ENCODE assay signal across 27 cellular contexts in the genomic region with DNA sequence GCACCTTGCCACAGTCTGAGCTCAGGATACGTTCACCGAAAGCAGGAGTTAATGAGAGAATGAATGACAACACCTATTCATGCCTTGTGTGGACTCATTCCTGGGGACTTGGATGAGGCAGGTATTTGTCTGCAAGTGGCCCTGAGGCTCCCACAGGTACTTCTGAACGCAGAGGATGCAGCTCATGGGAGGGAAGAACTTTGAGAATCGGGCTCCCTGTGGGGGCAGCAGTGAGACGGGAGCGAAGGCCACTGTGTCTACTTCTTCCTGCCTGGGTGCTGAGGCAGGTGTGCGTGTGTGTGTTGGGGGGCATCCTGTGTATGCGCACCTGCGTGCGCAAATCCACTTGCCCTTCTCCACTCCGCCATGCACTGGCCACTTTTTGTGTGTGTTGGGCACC. TPM values are rescaled to one million over a fixed set of nuclear protein-coding genes. Genes with fewer than 3 reads are reported as not detected.
DNase-seq lines count a peak whose midpoint lies in the region; ATAC-seq, FAIRE-seq and TF ChIP-seq lines count a peak whose summit lies in the region.
"Had no signal": no experiment of that assay in that cellular context is flagged by ENCODE, and none has a peak within 500 bp of the region (broad histone marks: within the 10 kb centered on the region; RNA-seq: fewer than 3 reads in every experiment).

No MANE protein-coding gene starts in this region.

- BruUV-seq in GM12878 (replicated peaks; lab: Mats Ljungman, UMichigan): no TSS peak

- no peak for ATAC-seq in activated CD8-positive, alpha-beta T cell treated with anti-CD3 and anti-CD28 coated beads for 36 hours
- ATAC-seq in activated CD8-positive, alpha-beta T cell treated with anti-CD3 and anti-CD28 coated beads, Interleukin-2, amount 10 ng/mL, durations not matched to agents 7 days and 5 days: no peak
- peak; percentile 76 for ATAC-seq in GM12878
- ATAC-seq in HG03175 (IDR thresholded peaks at IDR 0.05; ENCODE audit: unreplicated experiment): no peak
- ATAC-seq: activated naive CD8-positive, alpha-beta T cell treated with anti-CD3 and anti-CD28 coated beads, Interleukin-2, amount 50 U/mL, for 24 hours; T-cell had no signal

- no peak overlapping the region for H3K4me2 ChIP-seq in GM12878 (ENCODE audit: control insufficient read depth, insufficient read depth)
- H3K4me2 ChIP-seq: PC-9 had no signal

- no peaks in the 10 kb centered on the region for H3K36me3 Mint-ChIP-seq in activated CD8-positive, alpha-beta T cell treated with anti-CD3 and anti-CD28 coated beads for 36 hours (ENCODE audit: low read depth)
- H3K36me3 Mint-ChIP-seq in activated CD8-positive, alpha-beta T cell treated with anti-CD3 and anti-CD28 coated beads, Interleukin-2, amount 10 ng/mL, durations not matched to agents 7 days and 5 days (ENCODE audit: low read depth): no peaks in the 10 kb centered on the region
- peaks cover 2% of the 10 kb centered on the region for H3K36me3 Mint-ChIP-seq in progenitor cell of endocrine pancreas (ENCODE audit: insufficient read depth)
- H3K36me3 Mint-ChIP-seq: T-cell had no signal

- intact Hi-C loops in activated CD8-positive, alpha-beta T cell treated with anti-CD3 and anti-CD28 coated beads for 36 hours (cut with micrococcal nuclease): no loop called here
- intact Hi-C loops in GM12878 (cut with micrococcal nuclease; ENCODE audit: unreplicated experiment): no loop called here

- CTCF ChIA-PET in activated CD8-positive, alpha-beta T cell treated with anti-CD3 and anti-CD28 coated beads for 36 hours (lab: Charles Lee): interaction anchor here (0.9 to 1.4 kb wide), 3 partner anchors 10 to 58 kb away, joined by 3 read pairs; no protein-coding TSS in a partner anchor
- CTCF ChIA-PET in activated CD8-positive, alpha-beta T cell treated with anti-CD3 and anti-CD28 coated beads, Interleukin-2, amount 10 ng/mL, durations not matched to agents 7 days and 5 days (lab: Charles Lee): interaction anchor here (1.1 to 1.8 kb wide), 4 partner anchors 9 to 15 kb away, joined by 3 to 8 read pairs (median 5); no protein-coding TSS in a partner anchor
- CTCF ChIA-PET in GM12878 (lab: Yijun Ruan, JAX): interaction anchor here (0.6 to 1.9 kb wide), 5 partner anchors 8 to 14 kb away, joined by 3 to 11 read pairs (median 5); no protein-coding TSS in a partner anchor

- FAIRE-seq in GM12878 (lab: Jason Lieb, UNC): no peak
- FAIRE-seq: A204.1, colon, endometrium, HTR-8/SVneo had no signal

- in situ Hi-C loops in GM12878 (cut with MboI): no loop called here

- no peak overlapping the region for H2AFZ ChIP-seq in GM12878 (ENCODE audit: control insufficient read depth, low read depth, low read length)
- H2AFZ ChIP-seq: PC-9 had no signal

- peaks cover 10% of the 10 kb centered on the region for H3K27me3 Mint-ChIP-seq in activated CD8-positive, alpha-beta T cell treated with anti-CD3 and anti-CD28 coated beads for 36 hours
- peaks cover 11% of the 10 kb centered on the region for H3K27me3 Mint-ChIP-seq in activated CD8-positive, alpha-beta T cell treated with anti-CD3 and anti-CD28 coated beads, Interleukin-2, amount 10 ng/mL, durations not matched to agents 7 days and 5 days (ENCODE audit: low read depth)
- H3K27me3 Mint-ChIP-seq in progenitor cell of endocrine pancreas: peaks cover 3% of the 10 kb centered on the region

- H3K9me3 ChIP-seq in GM12878 (replicated peaks; ENCODE audit: control insufficient read depth, insufficient read depth, low read length): no peaks in the 10 kb centered on the region
- H3K9me3 ChIP-seq: neutrophil, tibial artery had no signal

- 59% methylated on average over 11 of the region's 11 CpGs for WGBS in GM12878 (ENCODE audit: insufficient coverage, insufficient replicate concordance, low lambda C conversion rate, missing lambda C conversion rate)

- no peak overlapping the region for H3K9ac ChIP-seq in GM12878 (ENCODE audit: control insufficient read depth, insufficient read depth, low read length)

- DNase-seq in activated CD8-positive, alpha-beta T cell treated with anti-CD3 and anti-CD28 coated beads for 36 hours: peak; percentile 9
- DNase-seq in activated CD8-positive, alpha-beta T cell treated with anti-CD3 and anti-CD28 coated beads, Interleukin-2, amount 10 ng/mL, durations not matched to agents 7 days and 5 days: no peak
- DNase-seq in Jurkat, Clone E6-1 (ENCODE audit: low read depth, low spot score): peak; percentile 75
- no peak for DNase-seq in GM12878 (ENCODE audit: low read depth, low spot score)
- no peak for DNase-seq in progenitor cell of endocrine pancreas (ENCODE audit: low spot score, unreplicated experiment)
- no peak for DNase-seq in stimulated activated naive CD4-positive, alpha-beta T cell treated with Interleukin-2 at 50 U/mL for 16 hours (lab: John Stamatoyannopoulos, UW)
- no peak for DNase-seq in T-helper 2 cell
- DNase-seq: activated CD8-positive, alpha-beta memory T cell treated with anti-CD3 and anti-CD28 coated beads, Interleukin-2, amount 50 U/mL, for 48 hours; activated effector memory CD4-positive, alpha-beta T cell treated with Interleukin-2 at 50 U/mL for 16 hours; activated naive CD8-positive, alpha-beta T cell treated with anti-CD3 and anti-CD28 coated beads, Interleukin-2, amount 50 U/mL, for 24 hours; HFFc6; NCI-H1092 treated with DMSO at 0.1 percent for 48 hours; NCI-H2029 treated with DMSO at 0.1 percent for 48 hours; NCI-H226; NCI-H774; PC-9; SIG-M5; stimulated activated naive CD4-positive, alpha-beta T cell; T-cell; tibial artery had no signal

- H3K27ac Mint-ChIP-seq in activated CD8-positive, alpha-beta T cell treated with anti-CD3 and anti-CD28 coated beads for 36 hours: no peak overlapping the region
- no peak overlapping the region for H3K27ac Mint-ChIP-seq in activated CD8-positive, alpha-beta T cell treated with anti-CD3 and anti-CD28 coated beads, Interleukin-2, amount 10 ng/mL, durations not matched to agents 7 days and 5 days
- no peak overlapping the region for H3K27ac Mint-ChIP-seq in progenitor cell of endocrine pancreas
- H3K27ac Mint-ChIP-seq: activated naive CD8-positive, alpha-beta T cell treated with anti-CD3 and anti-CD28 coated beads, Interleukin-2, amount 50 U/mL, for 24 hours; HFFc6; T-cell had no signal

- no peaks in the 10 kb centered on the region for H3K79me2 ChIP-seq in GM12878 (ENCODE audit: control insufficient read depth, insufficient read depth, low read length)

- H3K4me1 ChIP-seq in GM12878 (ENCODE audit: control insufficient read depth, insufficient read depth, low read length): no peaks in the 10 kb centered on the region
- H3K4me1 ChIP-seq: tibial artery had no signal

- RAD21 ChIA-PET in GM12878 (lab: Charles Lee; ENCODE audit: unreplicated experiment): interaction anchor here (1.1 kb wide), 1 partner anchor 14 kb away, joined by 3 read pairs; no protein-coding TSS in a partner anchor

- H3K4me3 ChIP-seq in Jurkat, Clone E6-1 (ENCODE audit: low read length): no peak overlapping the region
- H3K4me3 ChIP-seq in GM12878: no peak overlapping the region
- H3K4me3 ChIP-seq: PC-9, skin epidermis, tibial artery had no signal

- TF ChIP-seq EP300 in GM12878 (IDR thresholded peaks at IDR 0.05; ENCODE audit: borderline replicate concordance in 1 of 2, control insufficient read depth in 1 of 2, low read depth in 2 of 2, low read length in 2 of 2): no peak

- POLR2A ChIA-PET in activated CD8-positive, alpha-beta T cell treated with anti-CD3 and anti-CD28 coated beads for 36 hours (lab: Charles Lee): no interaction called here
- POLR2A ChIA-PET in activated CD8-positive, alpha-beta T cell treated with anti-CD3 and anti-CD28 coated beads, Interleukin-2, amount 10 ng/mL, durations not matched to agents 7 days and 5 days (lab: Charles Lee): no interaction called here
- POLR2A ChIA-PET in GM12878 (lab: Charles Lee): no interaction called here

- no peak for TF ChIP-seq POLR2A in GM12878 (IDR thresholded peaks at IDR 0.05; ENCODE audit: low read depth, low read length)

- SMC1A ChIA-PET in GM12878 (lab: Charles Lee; ENCODE audit: uncharacterized antibody, unreplicated experiment): interaction anchor here (0.7 to 1.2 kb wide), 2 partner anchors 12 to 13 kb away, joined by 4 read pairs; no protein-coding TSS in a partner anchor

- no peak for TF ChIP-seq RAD21 in GM12878 (IDR thresholded peaks at IDR 0.05; ENCODE audit: insufficient read depth, low read depth, low read length)

- H3K27me3 ChIP-seq in GM12878 (replicated peaks in 1 of 2; ENCODE audit: control insufficient read depth in 2 of 2, insufficient read depth in 2 of 2, low read length in 1 of 2): no peaks in the 10 kb centered on the region; a peak in 1 of 4 replicates
- H3K27me3 ChIP-seq: tibial artery had no signal

- no peak overlapping the region for H3K27ac ChIP-seq in GM12878 (ENCODE audit: control insufficient read depth, insufficient read depth)
- H3K27ac ChIP-seq: neutrophil, tibial artery had no signal

- no peaks in the 10 kb centered on the region; the same call in 1 of the 2 replicates for H4K20me1 ChIP-seq in GM12878 (ENCODE audit: control insufficient read depth, insufficient read depth)

- H3K4me1 Mint-ChIP-seq in activated CD8-positive, alpha-beta T cell treated with anti-CD3 and anti-CD28 coated beads for 36 hours (ENCODE audit: low read depth): no peaks in the 10 kb centered on the region
- peaks cover 10% of the 10 kb centered on the region for H3K4me1 Mint-ChIP-seq in activated CD8-positive, alpha-beta T cell treated with anti-CD3 and anti-CD28 coated beads, Interleukin-2, amount 10 ng/mL, durations not matched to agents 7 days and 5 days (ENCODE audit: low read depth)
- peaks cover 4% of the 10 kb centered on the region for H3K4me1 Mint-ChIP-seq in progenitor cell of endocrine pancreas (ENCODE audit: low read depth)
- H3K4me1 Mint-ChIP-seq: activated naive CD8-positive, alpha-beta T cell treated with anti-CD3 and anti-CD28 coated beads, Interleukin-2, amount 50 U/mL, for 24 hours had no signal

- no peaks in the 10 kb centered on the region for H3K9me3 Mint-ChIP-seq in activated CD8-positive, alpha-beta T cell treated with anti-CD3 and anti-CD28 coated beads for 36 hours
- H3K9me3 Mint-ChIP-seq in activated CD8-positive, alpha-beta T cell treated with anti-CD3 and anti-CD28 coated beads, Interleukin-2, amount 10 ng/mL, durations not matched to agents 7 days and 5 days (ENCODE audit: insufficient read depth): no peaks in the 10 kb centered on the region
- H3K9me3 Mint-ChIP-seq in progenitor cell of endocrine pancreas (ENCODE audit: low read depth): no peaks in the 10 kb centered on the region
- H3K9me3 Mint-ChIP-seq: activated naive CD8-positive, alpha-beta T cell treated with anti-CD3 and anti-CD28 coated beads, Interleukin-2, amount 50 U/mL, for 24 hours; HFFc6; T-cell had no signal

- no peak for TF ChIP-seq CTCF in activated CD8-positive, alpha-beta T cell treated with anti-CD3 and anti-CD28 coated beads for 36 hours (IDR thresholded peaks at IDR 0.05)
- peak; percentile 11 to 32 (median 14); a peak in 4 of 6 replicates for TF ChIP-seq CTCF in GM12878 (IDR thresholded peaks at IDR 0.05 in 2 of 3, conservative IDR thresholded peaks at IDR 0.05 in 1 of 3; ENCODE audit: control insufficient read depth in 2 of 3, extremely low read depth in 1 of 3, insufficient read depth in 1 of 3, low read depth in 3 of 3, low read length in 3 of 3)
- TF ChIP-seq CTCF in progenitor cell of endocrine pancreas (IDR thresholded peaks at IDR 0.05; ENCODE audit: unreplicated experiment): peak; percentile 12

- no peaks in the 10 kb centered on the region for H3K36me3 ChIP-seq in GM12878 (ENCODE audit: control insufficient read depth in 2 of 2, insufficient read depth in 2 of 2, low read length in 1 of 2)
- H3K36me3 ChIP-seq: neutrophil had no signal

- no peak overlapping the region for H3K4me3 Mint-ChIP-seq in activated CD8-positive, alpha-beta T cell treated with anti-CD3 and anti-CD28 coated beads for 36 hours
- no peak overlapping the region for H3K4me3 Mint-ChIP-seq in activated CD8-positive, alpha-beta T cell treated with anti-CD3 and anti-CD28 coated beads, Interleukin-2, amount 10 ng/mL, durations not matched to agents 7 days and 5 days
- no peak overlapping the region for H3K4me3 Mint-ChIP-seq in progenitor cell of endocrine pancreas (ENCODE audit: low read depth)
- H3K4me3 Mint-ChIP-seq: activated naive CD8-positive, alpha-beta T cell treated with anti-CD3 and anti-CD28 coated beads, Interleukin-2, amount 50 U/mL, for 24 hours; HFFc6; T-cell had no signal

RNA-seq across cellular contexts. Expression of a gene that starts 42.2 kb away (rescaled TPM):
- total RNA-seq in activated CD8-positive, alpha-beta T cell treated with anti-CD3 and anti-CD28 coated beads for 36 hours: 1 to 10 TPM in 1 of 2 experiments, under 1 TPM in 1; 0.58 to 1.3 TPM
- under 1 TPM in 1 of 2 experiments, not detected in 1; 0.03 TPM for total RNA-seq in activated CD8-positive, alpha-beta T cell treated with anti-CD3 and anti-CD28 coated beads, Interleukin-2, amount 10 ng/mL, durations not matched to agents 7 days and 5 days
- polyA plus RNA-seq in Jurkat, Clone E6-1 (2012; ENCODE audit: insufficient read depth, insufficient read length): 6.0 TPM
- 1.6 and 1.7 TPM in 2 replicates for total RNA-seq in GM12878 (2013; cell fraction: nucleolus; rRNA removed)
- 0.22 and 0.23 TPM in 2 replicates for total RNA-seq in GM12878 (2014; rRNA removed)
- 0.18 and 0.23 TPM in 2 replicates for total RNA-seq in GM12878 (2014; rRNA removed; fragmentation: Illumina TruSeq; extraction: Trizol)
- total RNA-seq in GM12878 (2021): 0.24 and 0.26 TPM in 2 replicates
- 0.22 TPM for polyA plus RNA-seq in GM12878 (2011; ENCODE audit: low read depth)
- 0.22 and 0.64 TPM in 2 replicates for polyA plus RNA-seq in GM12878 (2011; rRNA removed)
- polyA plus RNA-seq in GM12878 (2011; cell fraction: cytosol; rRNA removed): 0.20 and 0.30 TPM in 2 replicates
- 0.55 and 1.4 TPM in 2 replicates for polyA plus RNA-seq in GM12878 (2011; cell fraction: nucleus; rRNA removed)
- polyA plus RNA-seq in GM12878 (2012): 0.28 and 0.86 TPM in 2 replicates
- 0.24 and 0.36 TPM in 2 replicates for polyA plus RNA-seq in GM12878 (2014; fragmentation: Illumina TruSeq; extraction: Trizol)
- polyA plus RNA-seq in GM12878 (2014; fragmentation: Nextera tagmentation; extraction: Ambion mirVana): under 1 TPM; 0.47 to 0.74 TPM
- polyA plus RNA-seq in GM12878 (2014; rRNA removed): 0.05 and 0.31 TPM in 2 replicates
- polyA plus RNA-seq in GM12878 (2016; fragmentation: Nextera tagmentation; extraction: Ambion mirVana): 1 to 10 TPM in 1 of 2 experiments, under 1 TPM in 1; 0.78 to 1.3 TPM
- polyA minus RNA-seq in GM12878 (2011; rRNA and poly(A)+ RNA removed): 0.15 and 0.62 TPM in 2 replicates
- not detected in 2 replicates for polyA minus RNA-seq in GM12878 (2011; cell fraction: cytosol; rRNA and poly(A)+ RNA removed)
- polyA minus RNA-seq in GM12878 (2011; cell fraction: nucleus; rRNA and poly(A)+ RNA removed): 0.10 and 0.12 TPM in 2 replicates
- total RNA-seq in progenitor cell of endocrine pancreas: 3.7 and 4.8 TPM in 2 replicates
- total RNA-seq: HFFc6 had no signal

Comparison
In these comparisons a context has a peak if more than half of its experiments do, and no peak if none do; other contexts are left out.
1. DNase-seq: peak in activated CD8-positive, alpha-beta T cell treated with anti-CD3 and anti-CD28 coated beads for 36 hours (single experiment) and Jurkat, Clone E6-1 (single experiment); none in activated CD8-positive, alpha-beta T cell treated with anti-CD3 and anti-CD28 coated beads, Interleukin-2, amount 10 ng/mL, durations not matched to agents 7 days and 5 days (single experiment), GM12878 (single experiment), progenitor cell of endocrine pancreas (single experiment), stimulated activated naive CD4-positive, alpha-beta T cell treated with Interleukin-2 at 50 U/mL for 16 hours (single experiment) and T-helper 2 cell (0 of 5).